In genomic region chr9:125971895-125972729, GRCh38 we compare ENCODE assay signal across 14 cellular contexts.
"Had no signal": no experiment of that assay in that cellular context is flagged by ENCODE, and none has a peak within 500 bp of the region (broad histone marks: within the 10 kb centered on the region; RNA-seq: fewer than 3 reads in every experiment).

No MANE protein-coding gene starts in this region.

- H3K27ac Mint-ChIP-seq: activated CD4-positive, alpha-beta T cell treated with anti-CD3 and anti-CD28 coated beads, Interleukin-2, amount 10 ng/mL, durations not matched to agents 24 days and 14 days; activated naive CD4-positive, alpha-beta T cell treated with anti-CD3 and anti-CD28 coated beads, Interleukin-2, amount 50 U/mL, for 24 hours; dendritic cell treated with granulocyte-macrophage colony-stimulating factor and Interleukin-4, amounts not matched to agents 40 ng/mL and 50 ng/mL, for 4 days; effector memory CD8-positive, alpha-beta T cell; nephron progenitor cell; type B pancreatic cell; WTC11 had no signal

- H3K4me3 ChIP-seq: pancreas, suprapubic skin had no signal

- H3K4me3 Mint-ChIP-seq: activated CD4-positive, alpha-beta T cell treated with anti-CD3 and anti-CD28 coated beads, Interleukin-2, amount 10 ng/mL, durations not matched to agents 24 days and 14 days; activated naive CD4-positive, alpha-beta T cell treated with anti-CD3 and anti-CD28 coated beads, Interleukin-2, amount 50 U/mL, for 24 hours; dendritic cell treated with granulocyte-macrophage colony-stimulating factor and Interleukin-4, amounts not matched to agents 40 ng/mL and 50 ng/mL, for 4 days; effector memory CD8-positive, alpha-beta T cell; nephron progenitor cell; type B pancreatic cell; WTC11 had no signal

- H3K27ac ChIP-seq: pancreas, suprapubic skin had no signal

- DNase-seq: activated CD4-positive, alpha-beta T cell treated with anti-CD3 and anti-CD28 coated beads, Interleukin-2, amount 10 ng/mL, durations not matched to agents 24 days and 14 days; activated effector memory CD4-positive, alpha-beta T cell treated with Interleukin-2 at 50 U/mL for 16 hours; cerebellar nuclear complex; effector memory CD8-positive, alpha-beta T cell; nephron progenitor cell; pancreas; stimulated activated CD4-positive, alpha-beta T cell treated with anti-CD3 and anti-CD28 coated beads, Interleukin-2, amount 100 ng/mL, for 48 hours; stimulated activated naive CD4-positive, alpha-beta T cell treated with Interleukin-2 at 50 U/mL for 16 hours; T-helper 1 cell had no signal

- ATAC-seq: effector memory CD8-positive, alpha-beta T cell; pancreas; WTC11 had no signal

- H3K4me1 ChIP-seq: pancreas, suprapubic skin had no signal

- FAIRE-seq: pancreas had no signal

- H3K9me3 Mint-ChIP-seq: activated CD4-positive, alpha-beta T cell treated with anti-CD3 and anti-CD28 coated beads, Interleukin-2, amount 10 ng/mL, durations not matched to agents 24 days and 14 days; activated naive CD4-positive, alpha-beta T cell treated with anti-CD3 and anti-CD28 coated beads, Interleukin-2, amount 50 U/mL, for 24 hours; dendritic cell treated with granulocyte-macrophage colony-stimulating factor and Interleukin-4, amounts not matched to agents 40 ng/mL and 50 ng/mL, for 4 days; effector memory CD8-positive, alpha-beta T cell; type B pancreatic cell had no signal

- H3K36me3 ChIP-seq: pancreas, suprapubic skin had no signal

- H3K27me3 ChIP-seq: pancreas, suprapubic skin had no signal

- H3K9me3 ChIP-seq: pancreas, suprapubic skin had no signal

- H3K4me1 Mint-ChIP-seq: activated CD4-positive, alpha-beta T cell treated with anti-CD3 and anti-CD28 coated beads, Interleukin-2, amount 10 ng/mL, durations not matched to agents 24 days and 14 days; activated naive CD4-positive, alpha-beta T cell treated with anti-CD3 and anti-CD28 coated beads, Interleukin-2, amount 50 U/mL, for 24 hours; WTC11 had no signal
